29 cellular contexts compared by ENCODE assay signal in genomic region chr22:43639228-43639948, GRCh38.
"Had no signal": no experiment of that assay in that cellular context is flagged by ENCODE, and none has a peak within 500 bp of the region (broad histone marks: within the 10 kb centered on the region; RNA-seq: fewer than 3 reads in every experiment).

No MANE protein-coding gene starts in this region.

- H3K27me3 Mint-ChIP-seq: stimulated activated naive CD8-positive, alpha-beta T cell treated with anti-CD3 and anti-CD28 coated beads, Interleukin-15, amount 100 ng/mL, for 72 hours; type B pancreatic cell had no signal

- H3K4me3 ChIP-seq: stomach, suprapubic skin, testis, thoracic aorta, thyroid gland, tibial artery, tibial nerve, transverse colon, upper lobe of left lung, upper lobe of right lung, uterus, vagina had no signal

- H3K27ac ChIP-seq: stomach, suprapubic skin, testis, thoracic aorta, thyroid gland, tibial artery, tibial nerve, transverse colon, upper lobe of left lung, upper lobe of right lung, uterus, vagina had no signal

- ATAC-seq: stimulated activated effector memory CD8-positive, alpha-beta T cell treated with anti-CD3 and anti-CD28 coated beads, Interleukin-12 subunit alpha, Interleukin-12 subunit beta, amount 100 ng/mL, for 72 hours; stimulated activated memory B cell treated with anti-CD40 and anti-IgM and Interleukin-4, amounts not matched to agents 10 μg/mL and 1 μg/mL and 100 μg/mL, for 72 hours; stimulated activated naive B cell treated with anti-CD40 and anti-IgM and Interleukin-4, amounts not matched to agents 10 μg/mL and 1 μg/mL and 100 μg/mL, for 72 hours; stimulated activated naive CD8-positive, alpha-beta T cell treated with anti-CD3 and anti-CD28 coated beads, Interleukin-15, amount 100 ng/mL, for 72 hours; stimulated activated naive CD8-positive, alpha-beta T cell treated with anti-CD3 and anti-CD28 coated beads, Interleukin-15, Interleukin-2, amounts not matched to agents 100 U/mL and 50 U/mL, for 24 hours; upper lobe of right lung had no signal

- H3K9me3 ChIP-seq: suprapubic skin, testis, thyroid gland, uterus, vagina had no signal

- H3K4me3 Mint-ChIP-seq: stimulated activated effector memory CD8-positive, alpha-beta T cell treated with anti-CD3 and anti-CD28 coated beads, Interleukin-12 subunit alpha, Interleukin-12 subunit beta, amount 100 ng/mL, for 72 hours; stimulated activated memory B cell treated with anti-CD40 and anti-IgM and Interleukin-4, amounts not matched to agents 10 μg/mL and 1 μg/mL and 100 μg/mL, for 72 hours; stimulated activated naive B cell treated with anti-CD40 and anti-IgM and Interleukin-4, amounts not matched to agents 10 μg/mL and 1 μg/mL and 100 μg/mL, for 72 hours; stimulated activated naive CD8-positive, alpha-beta T cell treated with anti-CD3 and anti-CD28 coated beads, Interleukin-15, amount 100 ng/mL, for 72 hours; stimulated activated naive CD8-positive, alpha-beta T cell treated with anti-CD3 and anti-CD28 coated beads, Interleukin-15, Interleukin-2, amounts not matched to agents 100 ng/mL and 50 ng/mL, for 24 hours; type B pancreatic cell had no signal

- DNase-seq: stimulated activated CD4-positive, alpha-beta T cell treated with anti-CD3 and anti-CD28 coated beads, Interleukin-2, amount 100 ng/mL, for 48 hours; stimulated activated CD4-positive, alpha-beta T cell treated with anti-CD3 and anti-CD28 coated beads, Interleukin-4, amount 100 ng/mL, for 1 hour; stimulated activated CD4-positive, alpha-beta T cell treated with anti-CD3 and anti-CD28 coated beads, Interleukin-4, amount 100 ng/mL, for 24 hours; stimulated activated CD4-positive, alpha-beta T cell treated with anti-CD3 and anti-CD28 coated beads, Interleukin-4, amount 100 ng/mL, for 4 hours; stimulated activated CD8-positive, alpha-beta memory T cell treated with anti-CD3 and anti-CD28 coated beads, Interleukin-4, amount 100 ng/mL, for 48 hours; stimulated activated naive B cell treated with anti-CD40 and anti-IgM and Interleukin-4, amounts not matched to agents 10 μg/mL and 1 μg/mL and 100 μg/mL, for 72 hours; stimulated activated naive CD4-positive, alpha-beta T cell; stimulated activated naive CD4-positive, alpha-beta T cell treated with Interleukin-2 at 50 U/mL for 16 hours; stimulated activated naive CD8-positive, alpha-beta T cell treated with anti-CD3 and anti-CD28 coated beads, Interleukin-15, amount 100 ng/mL, for 72 hours; stimulated activated naive CD8-positive, alpha-beta T cell treated with anti-CD3 and anti-CD28 coated beads, Interleukin-15, Interleukin-2, amounts not matched to agents 100 U/mL and 50 U/mL, for 24 hours; stomach; substantia nigra; testis; thyroid gland; tibial artery; transverse colon; trophoblast cell; upper lobe of left lung; upper lobe of right lung; uterus had no signal

- H3K36me3 Mint-ChIP-seq: stimulated activated effector memory CD8-positive, alpha-beta T cell treated with anti-CD3 and anti-CD28 coated beads, Interleukin-12 subunit alpha, Interleukin-12 subunit beta, amount 100 ng/mL, for 72 hours had no signal

- FAIRE-seq: urothelium cell line had no signal

- H3K4me1 ChIP-seq: stomach, suprapubic skin, testis, thyroid gland, tibial artery, tibial nerve, transverse colon, upper lobe of left lung, upper lobe of right lung, uterus, vagina had no signal

- H3K27me3 ChIP-seq: stomach, suprapubic skin, testis, thyroid gland, tibial artery, tibial nerve, transverse colon, upper lobe of left lung, upper lobe of right lung, uterus, vagina had no signal

- H3K27ac Mint-ChIP-seq: stimulated activated effector memory CD8-positive, alpha-beta T cell treated with anti-CD3 and anti-CD28 coated beads, Interleukin-12 subunit alpha, Interleukin-12 subunit beta, amount 100 ng/mL, for 72 hours; stimulated activated memory B cell treated with anti-CD40 and anti-IgM and Interleukin-4, amounts not matched to agents 10 μg/mL and 1 μg/mL and 100 μg/mL, for 72 hours; stimulated activated naive B cell treated with anti-CD40 and anti-IgM and Interleukin-4, amounts not matched to agents 10 μg/mL and 1 μg/mL and 100 μg/mL, for 72 hours; stimulated activated naive CD8-positive, alpha-beta T cell treated with anti-CD3 and anti-CD28 coated beads, Interleukin-15, Interleukin-2, amounts not matched to agents 100 ng/mL and 50 ng/mL, for 24 hours; type B pancreatic cell had no signal

- H3K4me1 Mint-ChIP-seq: stimulated activated effector memory CD8-positive, alpha-beta T cell treated with anti-CD3 and anti-CD28 coated beads, Interleukin-12 subunit alpha, Interleukin-12 subunit beta, amount 100 ng/mL, for 72 hours; stimulated activated memory B cell treated with anti-CD40 and anti-IgM and Interleukin-4, amounts not matched to agents 10 μg/mL and 1 μg/mL and 100 μg/mL, for 72 hours; stimulated activated naive B cell treated with anti-CD40 and anti-IgM and Interleukin-4, amounts not matched to agents 10 μg/mL and 1 μg/mL and 100 μg/mL, for 72 hours; stimulated activated naive CD8-positive, alpha-beta T cell treated with anti-CD3 and anti-CD28 coated beads, Interleukin-15, amount 100 ng/mL, for 72 hours had no signal

- H3K36me3 ChIP-seq: stomach, suprapubic skin, thoracic aorta, thyroid gland, tibial artery, tibial nerve, transverse colon, upper lobe of left lung, upper lobe of right lung, uterus, vagina had no signal
